21 cellular contexts compared by ENCODE assay signal in the genomic region with DNA sequence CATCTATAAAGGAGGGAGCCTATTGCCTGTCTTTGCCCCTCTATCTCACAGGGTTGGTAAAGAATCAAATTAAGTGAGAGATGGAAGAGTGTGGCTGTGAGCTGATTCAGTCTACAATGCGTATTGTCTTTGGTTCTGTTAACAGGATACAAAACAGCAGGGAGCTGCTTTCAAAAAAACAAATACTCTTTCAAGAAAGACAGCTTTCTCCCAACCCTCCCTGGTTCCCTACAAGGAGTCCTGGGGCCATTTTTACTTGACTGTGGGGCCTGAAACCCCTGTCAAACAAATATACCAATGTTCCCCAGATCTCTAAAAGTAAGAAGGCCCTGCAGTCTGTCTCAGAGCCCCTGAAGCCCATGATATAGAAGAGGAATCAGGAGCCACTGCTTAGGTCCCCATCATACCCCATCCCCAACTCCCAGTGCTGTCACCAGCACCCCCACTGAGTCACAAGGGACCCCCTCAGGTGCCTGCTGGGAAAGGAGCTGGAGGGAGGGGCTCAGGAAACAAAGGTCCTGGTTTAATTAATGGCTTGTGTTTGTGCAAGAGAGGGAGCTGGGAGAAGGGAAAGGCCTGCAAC.
DNase-seq lines count a peak whose midpoint lies in the region; ATAC-seq lines count a peak whose summit lies in the region.
"Had no signal": no experiment of that assay in that cellular context is flagged by ENCODE, and none has a peak within 500 bp of the region (broad histone marks: within the 10 kb centered on the region; RNA-seq: fewer than 3 reads in every experiment).

No MANE protein-coding gene starts in this region.

- no peak for ATAC-seq in GM18511 (IDR thresholded peaks at IDR 0.05; ENCODE audit: unreplicated experiment)
- ATAC-seq: HepG2, K562, Panc1 had no signal

- DNase-seq in NCI-H1417 (lab: John Stamatoyannopoulos, UW) (peak in 2 of 3 experiments; percentile 36 to 61), NCI-H1417 treated with DMSO at 0.1 percent for 48 hours (lab: John Stamatoyannopoulos, UW) (no peak), NCI-H146 treated with DMSO at 0.1 percent for 48 hours (lab: John Stamatoyannopoulos, UW; ENCODE audit: unreplicated experiment) (peak; percentile 40), iPS DF 19.7 (ENCODE audit: low read depth, low spot score) (peak; percentile 28), retina (peak; percentile 26), EL (no peak), hepatic stellate cell (ENCODE audit: low spot score) (no peak)
- DNase-seq: AML-193; DMS53; MM.1S; NCI-H1048; NCI-H1436 treated with DMSO at 0.1 percent for 48 hours; NCI-H2029 treated with DMSO at 0.1 percent for 48 hours; NCI-H2171 treated with DMSO at 0.1 percent for 48 hours; NK-92 treated with Interleukin-12 subunit alpha and Interleukin-12 subunit beta, amount 100 ng/mL, for 24 hours; SIG-M5; SK-N-SH had no signal

Comparison
In these comparisons a context has a peak if more than half of its experiments do, and no peak if none do; other contexts are left out.
1. DNase-seq: peak in NCI-H1417 (2 of 3), NCI-H146 treated with DMSO at 0.1 percent for 48 hours (single experiment), iPS DF 19.7 (single experiment) and retina (single experiment); none in NCI-H1417 treated with DMSO at 0.1 percent for 48 hours (single experiment), EL (single experiment) and hepatic stellate cell (single experiment).